Comparison of ENCODE assay signal across 28 cellular contexts in genomic region chr12:85856966-85857365, GRCh38. TPM values are rescaled to one million over a fixed set of nuclear protein-coding genes. Genes with fewer than 3 reads are reported as not detected.
"Had no signal": no experiment of that assay in that cellular context is flagged by ENCODE, and none has a peak within 500 bp of the region (broad histone marks: within the 10 kb centered on the region; RNA-seq: fewer than 3 reads in every experiment).

No MANE protein-coding gene starts in this region.

- H3K27ac ChIP-seq: epithelial cell of prostate, esophagus squamous epithelium, gastrocnemius medialis, heart right ventricle, left lung, lower lobe of right lung had no signal

- DNase-seq: cortex of kidney; effector CD8-positive, alpha-beta T cell; effector memory CD8-positive, alpha-beta T cell; endodermal cell; erythroblast; esophagus squamous epithelium; foreskin fibroblast; foreskin melanocyte; gastrocnemius medialis; glutamatergic neuron; head of caudate nucleus; heart right ventricle; hippocampal formation; left cardiac atrium; left lung; left ventricle myocardium superior; lower lobe of right lung; mesenchymal stem cell; mucosa of descending colon had no signal

- H3K36me3 Mint-ChIP-seq: mesothelial cell of epicardium had no signal

- H3K4me1 ChIP-seq: esophagus squamous epithelium, gastrocnemius medialis, heart right ventricle, left lung, lower lobe of right lung had no signal

- H3K27ac Mint-ChIP-seq: dendritic cell treated with granulocyte-macrophage colony-stimulating factor and Interleukin-4, amounts not matched to agents 40 ng/mL and 50 ng/mL, for 4 days; effector memory CD8-positive, alpha-beta T cell; endodermal cell; mesothelial cell of epicardium had no signal

- H3K27me3 Mint-ChIP-seq: dendritic cell treated with granulocyte-macrophage colony-stimulating factor and Interleukin-4, amounts not matched to agents 40 ng/mL and 50 ng/mL, for 4 days; effector memory CD8-positive, alpha-beta T cell had no signal

- H3K27me3 ChIP-seq: esophagus squamous epithelium, gastrocnemius medialis, heart right ventricle, left lung had no signal

- H3K9me3 Mint-ChIP-seq: dendritic cell treated with granulocyte-macrophage colony-stimulating factor and Interleukin-4, amounts not matched to agents 40 ng/mL and 50 ng/mL, for 4 days had no signal

- H3K4me3 ChIP-seq: esophagus squamous epithelium, gastrocnemius medialis, heart right ventricle, left lung, lower lobe of right lung, mucosa of descending colon had no signal

- H3K9me3 ChIP-seq: esophagus squamous epithelium, gastrocnemius medialis, left lung, lower lobe of right lung, mucosa of descending colon had no signal

- H3K36me3 ChIP-seq: esophagus squamous epithelium, gastrocnemius medialis, heart right ventricle, left lung, lower lobe of right lung had no signal

- ATAC-seq: effector memory CD8-positive, alpha-beta T cell; esophagus mucosa; gastrocnemius medialis; left cardiac atrium; left lung; left ventricle myocardium superior; lower lobe of right lung; mucosa of descending colon had no signal

- H3K4me1 Mint-ChIP-seq: mesothelial cell of epicardium had no signal

- H3K4me3 Mint-ChIP-seq: dendritic cell treated with granulocyte-macrophage colony-stimulating factor and Interleukin-4, amounts not matched to agents 40 ng/mL and 50 ng/mL, for 4 days; effector memory CD8-positive, alpha-beta T cell; endodermal cell; mesothelial cell of epicardium had no signal

RNA-seq across cellular contexts. Expression of gene NTS, which starts 17.1 kb away (rescaled TPM):
- total RNA-seq: gastrocnemius medialis, glomerular endothelial cell, kidney epithelial cell, lower leg skin, mesenteric fat pad, mesothelial cell of epicardium, myocyte had no signal
